23 cellular contexts compared by ENCODE assay signal in the genomic region with DNA sequence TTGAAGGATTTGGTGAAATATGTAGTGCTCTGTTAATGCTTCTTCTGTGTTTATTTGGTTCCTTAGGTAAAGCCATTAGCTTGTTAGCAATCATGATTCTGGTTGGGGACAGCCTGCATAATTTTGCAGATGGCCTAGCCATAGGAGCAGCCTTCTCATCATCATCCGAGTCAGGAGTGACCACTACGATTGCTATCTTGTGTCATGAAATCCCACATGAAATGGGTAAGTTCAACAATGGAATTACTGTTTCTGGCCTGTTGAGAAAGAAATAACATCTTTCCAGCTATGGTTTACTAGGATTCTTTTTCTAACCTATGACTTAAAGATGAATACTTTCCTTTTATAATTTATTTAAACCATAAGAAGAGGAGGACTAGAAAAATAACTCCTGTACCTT. TPM values are rescaled to one million over a fixed set of nuclear protein-coding genes. Genes with fewer than 3 reads are reported as not detected.
DNase-seq lines count a peak whose midpoint lies in the region; ATAC-seq lines count a peak whose summit lies in the region.
"Had no signal": no experiment of that assay in that cellular context is flagged by ENCODE, and none has a peak within 500 bp of the region (broad histone marks: within the 10 kb centered on the region; RNA-seq: fewer than 3 reads in every experiment).

No MANE protein-coding gene starts in this region.

- no peak for ATAC-seq in HG02678 (IDR thresholded peaks at IDR 0.05; ENCODE audit: unreplicated experiment)
- ATAC-seq: A549 had no signal

- H3K4me1 ChIP-seq in GM23248 (ENCODE audit: insufficient read depth): peaks cover 7% of the 10 kb centered on the region
- H3K4me1 ChIP-seq: A549, BE2C had no signal

- H3K4me2 ChIP-seq in GM23248 (ENCODE audit: unreplicated experiment): no peak overlapping the region
- H3K4me2 ChIP-seq: A549 had no signal

- no peaks in the 10 kb centered on the region for H3K9me3 ChIP-seq in GM23248 (ENCODE audit: low read depth)
- H3K9me3 ChIP-seq: A549, BE2C, HAP-1 had no signal

- H3K27me3 ChIP-seq in GM23248 (replicated peaks; ENCODE audit: insufficient read depth): no peaks in the 10 kb centered on the region
- H3K27me3 ChIP-seq: BE2C; BLaER1 treated with 17β-estradiol and CSF1 and Interleukin-3, amounts not matched to agents 10 nM and 100 nM had no signal

- DNase-seq in GM23248 (peak; percentile 9), SK-MEL-5 (ENCODE audit: low read depth, low spot score) (peak; percentile 27), foreskin melanocyte (peak; percentile 54), NCI-H2081 treated with DMSO at 0.1 percent for 48 hours (lab: John Stamatoyannopoulos, UW) (no peak), SHP77 (lab: John Stamatoyannopoulos, UW) (no peak)
- DNase-seq: 8988T; ACHN; AML-193; BE2C; CD4-positive, alpha-beta T cell; CD8-positive, alpha-beta memory T cell; DMS 273 treated with DMSO at 0.1 percent for 48 hours; DMS79; EL; GF-D8; GOT3; HFFc6 had no signal

- peaks cover 5% of the 10 kb centered on the region; the same call in 1 of the 2 replicates for H3F3A ChIP-seq in GM23248 (ENCODE audit: insufficient read depth)

- H3K4me3 ChIP-seq in GM23248: no peak overlapping the region
- H3K4me3 ChIP-seq: A549; BLaER1 treated with 17β-estradiol and CSF1 and Interleukin-3, amounts not matched to agents 10 nM and 100 nM; HAP-1 had no signal

- no peak overlapping the region for H3K27ac ChIP-seq in GM23248
- H3K27ac ChIP-seq: A549; BLaER1 treated with 17β-estradiol and CSF1 and Interleukin-3, amounts not matched to agents 10 nM and 100 nM had no signal

- no peak overlapping the region for H2AFZ ChIP-seq in GM23248

- no peaks in the 10 kb centered on the region for H3K9me2 ChIP-seq in GM23248 (ENCODE audit: insufficient read depth)

- WGBS in GM23248 (ENCODE audit: low coverage in 1 of 2, low lambda C conversion rate in 2 of 2, missing lambda C conversion rate in 2 of 2), 2 experiments: 75 to 77% methylated on average over 2 of the region's 2 CpGs

- H4K20me1 ChIP-seq in GM23248 (ENCODE audit: insufficient read depth): no peaks in the 10 kb centered on the region
- H4K20me1 ChIP-seq: BLaER1 treated with 17β-estradiol and CSF1 and Interleukin-3, amounts not matched to agents 10 nM and 100 nM had no signal

- in situ Hi-C loops in GM23248 (cut with MboI): no loop called here
- in situ Hi-C loops in SK-MEL-5 (cut with HindIII; ENCODE audit: low pct_unique_long_range_greater_than_20kb, low sequenced_read_pairs): no loop called here

- H3K79me2 ChIP-seq in GM23248 (ENCODE audit: insufficient read depth): no peaks in the 10 kb centered on the region

- no peaks in the 10 kb centered on the region for H3K36me3 ChIP-seq in GM23248 (ENCODE audit: low read depth)
- H3K36me3 ChIP-seq: BE2C; BLaER1 treated with 17β-estradiol and CSF1 and Interleukin-3, amounts not matched to agents 10 nM and 100 nM; HAP-1 had no signal

- H3K9ac ChIP-seq in GM23248: no peak overlapping the region
- H3K9ac ChIP-seq: BLaER1 treated with 17β-estradiol and CSF1 and Interleukin-3, amounts not matched to agents 10 nM and 100 nM had no signal

RNA-seq across cellular contexts. Expression of a gene that starts 48.9 kb away (rescaled TPM):
- not detected in 2 replicates for total RNA-seq in GM23248 (2014; rRNA removed; shearing (Covaris generic))
- polyA plus RNA-seq in GM23248 (2016; fragmentation: Nextera tagmentation; extraction: Ambion mirVana): not detected in 2 replicates
- 0.05 TPM in 1 of 2 replicates, not detected in the other for total RNA-seq in SK-MEL-5 (2014; rRNA removed; shearing (Covaris generic))
- 0.04 TPM in 1 of 2 replicates, not detected in the other for polyA plus RNA-seq in SK-MEL-5 (2015; cell fraction: cytosol; rRNA removed)
- not detected in 2 replicates for polyA plus RNA-seq in SK-MEL-5 (2015; cell fraction: nucleus; rRNA removed)
- total RNA-seq: CD4-positive, alpha-beta T cell; CD8-positive, alpha-beta memory T cell; G401; HFFc6 had no signal
- polyA plus RNA-seq: A549; CD14-positive monocyte; CD8-positive, alpha-beta memory T cell had no signal

Comparison
In these comparisons a context has a peak if more than half of its experiments do, and no peak if none do; other contexts are left out.
1. DNase-seq: peak in GM23248 (single experiment), SK-MEL-5 (single experiment) and foreskin melanocyte (single experiment); none in NCI-H2081 treated with DMSO at 0.1 percent for 48 hours (single experiment) and SHP77 (0 of 2).